Comparison of ENCODE assay signal across 12 cellular contexts in genomic region chr3:119700920-119701734, GRCh38. TPM values are rescaled to one million over a fixed set of nuclear protein-coding genes. Genes with fewer than 3 reads are reported as not detected.
DNase-seq lines count a peak whose midpoint lies in the region; ATAC-seq and TF ChIP-seq lines count a peak whose summit lies in the region.
"Had no signal": no experiment of that assay in that cellular context is flagged by ENCODE, and none has a peak within 500 bp of the region (broad histone marks: within the 10 kb centered on the region; RNA-seq: fewer than 3 reads in every experiment).

No MANE protein-coding gene starts in this region.

- H3K27me3 ChIP-seq in ACC112 (ENCODE audit: insufficient read depth, low read length) (peaks cover 4% of the 10 kb centered on the region; the same call in 1 of the 2 replicates), esophagus squamous epithelium (no peaks in the 10 kb centered on the region)
- H3K27me3 ChIP-seq: thyroid gland had no signal

- no peaks in the 10 kb centered on the region for H3K36me3 ChIP-seq in ACC112 (ENCODE audit: insufficient read depth, low read length)
- no peaks in the 10 kb centered on the region for H3K36me3 ChIP-seq in esophagus squamous epithelium
- H3K36me3 ChIP-seq: thyroid gland had no signal

- peak overlapping the region; percentile 54 for H2AFZ ChIP-seq in ACC112 (ENCODE audit: low read length, unreplicated experiment)

- peaks cover 10% of the 10 kb centered on the region for H3K4me1 ChIP-seq in ACC112 (ENCODE audit: control insufficient read depth, insufficient read depth, low read length, unreplicated experiment)
- H3K4me1 ChIP-seq in esophagus squamous epithelium: peaks cover 0 to 30% (median 4%) of the 10 kb centered on the region in 3 donors

- H3K27ac Mint-ChIP-seq in activated naive CD8-positive, alpha-beta T cell: peak overlapping the region; percentile 94
- H3K27ac Mint-ChIP-seq: H9 had no signal

- peaks cover 36% of the 10 kb centered on the region for H3K4me1 Mint-ChIP-seq in activated naive CD8-positive, alpha-beta T cell (ENCODE audit: low read depth)

- ATAC-seq in GM18873 (IDR thresholded peaks at IDR 0.05; ENCODE audit: low FRiP score, unreplicated experiment) (peak; percentile 13), HG03196 (IDR thresholded peaks at IDR 0.05; ENCODE audit: unreplicated experiment) (peak; percentile 1), HG03457 (IDR thresholded peaks at IDR 0.05; ENCODE audit: unreplicated experiment) (no peak), GM21717 (IDR thresholded peaks at IDR 0.05; ENCODE audit: unreplicated experiment) (no peak)

- H3K27me3 Mint-ChIP-seq in activated naive CD8-positive, alpha-beta T cell: no peaks in the 10 kb centered on the region

- no peaks in the 10 kb centered on the region for H3K9me3 ChIP-seq in esophagus squamous epithelium
- H3K9me3 ChIP-seq: thyroid gland had no signal

- H3K79me2 ChIP-seq in ACC112 (ENCODE audit: control insufficient read depth, insufficient read depth, low read length, unreplicated experiment): no peaks in the 10 kb centered on the region

- peak overlapping the region; percentile 27 for H3K4me3 Mint-ChIP-seq in activated naive CD8-positive, alpha-beta T cell

- WGBS in esophagus squamous epithelium, 2 donors: 84 to 86% methylated on average over 6 to 22 of the region's 22 CpGs

- H3K9me3 Mint-ChIP-seq in activated naive CD8-positive, alpha-beta T cell (ENCODE audit: low read depth): no peaks in the 10 kb centered on the region

- intact Hi-C loops in esophagus squamous epithelium (cut with DNase I): no loop called here

- no peak overlapping the region for H3K4me3 ChIP-seq in ACC112 (ENCODE audit: low read depth, low read length)
- H3K4me3 ChIP-seq in esophagus squamous epithelium: no peak overlapping the region
- H3K4me3 ChIP-seq: thyroid gland had no signal

- no peak for TF ChIP-seq POLR2A in esophagus squamous epithelium (IDR thresholded peaks at IDR 0.05)

- no peak for TF ChIP-seq CTCF in esophagus squamous epithelium (IDR thresholded peaks at IDR 0.05)

- DNase-seq in esophagus squamous epithelium (lab: John Stamatoyannopoulos, UW) (no peak), NCI-H446 treated with DMSO at 0.1 percent for 48 hours (lab: John Stamatoyannopoulos, UW) (no peak)
- DNase-seq: activated effector memory CD4-positive, alpha-beta T cell treated with Interleukin-2 at 50 U/mL for 16 hours; H9; thyroid gland had no signal

- no peaks in the 10 kb centered on the region for H3K36me3 Mint-ChIP-seq in activated naive CD8-positive, alpha-beta T cell

- no peak overlapping the region for H3K27ac ChIP-seq in ACC112 (ENCODE audit: low read depth, low read length)
- H3K27ac ChIP-seq in esophagus squamous epithelium: no peak overlapping the region
- H3K27ac ChIP-seq: thyroid gland had no signal

RNA-seq across cellular contexts. Expression of gene CFAP91, which starts 1.7 kb away (rescaled TPM):
- 1 to 10 TPM in 2 of 4 donors, under 1 TPM in 1, not detected in 1; 0.68 to 2.7 (median 1.5) TPM for total RNA-seq in esophagus squamous epithelium
- total RNA-seq: NCI-H460 had no signal

RNA-seq across cellular contexts. Expression of gene COX17, which starts 23.9 kb away (rescaled TPM):
- 10 to 100 TPM; 10.8 to 33.9 (median 24.6) TPM for total RNA-seq in esophagus squamous epithelium

RNA-seq across cellular contexts. Expression of gene POPDC2, which starts 40.7 kb away (rescaled TPM):
- total RNA-seq in esophagus squamous epithelium: 1 to 10 TPM in 1 of 4 donors, under 1 TPM in 2, not detected in 1; 0.18 to 3.8 (median 0.91) TPM
- total RNA-seq: NCI-H460 had no signal

Comparison
In these comparisons a context has a peak if more than half of its experiments do, and no peak if none do; other contexts are left out.
1. ATAC-seq: peak in GM18873 (single experiment) and HG03196 (single experiment); none in HG03457 (single experiment) and GM21717 (single experiment).